In the genomic region with DNA sequence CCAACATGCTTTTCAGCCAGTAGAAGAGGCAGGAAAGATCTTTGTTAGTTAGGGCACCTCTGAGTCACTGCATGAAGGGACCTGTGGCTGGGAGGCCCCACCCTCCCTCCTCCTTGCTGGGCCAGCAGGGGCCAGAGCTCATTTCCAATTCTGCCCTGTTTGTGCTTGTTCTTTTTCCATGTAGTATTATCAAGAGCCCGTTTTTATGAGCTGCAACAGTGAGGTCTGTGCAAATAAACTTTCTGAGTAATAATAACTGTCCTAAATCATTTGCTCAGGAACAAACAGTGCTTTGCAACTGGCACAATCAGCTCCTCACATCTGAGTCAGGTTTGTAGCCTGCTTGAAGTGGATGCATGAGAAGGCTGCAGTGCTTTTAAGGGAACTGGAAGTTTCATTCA, we compare ENCODE assay signal across 9 cellular contexts.
A peak's percentile ranks its signal among the peaks of the same experiment; 100 is the strongest.
DNase-seq lines count a peak whose midpoint lies in the region; ATAC-seq, FAIRE-seq and TF ChIP-seq lines count a peak whose summit lies in the region.
"Had no signal": no experiment of that assay in that cellular context is flagged by ENCODE, and none has a peak within 500 bp of the region (broad histone marks: within the 10 kb centered on the region; RNA-seq: fewer than 3 reads in every experiment).

No MANE protein-coding gene starts in this region.

- no peaks in the 10 kb centered on the region for H3K36me3 Mint-ChIP-seq in activated naive CD4-positive, alpha-beta T cell treated with anti-CD3 and anti-CD28 coated beads for 36 hours (ENCODE audit: low read depth)
- no peaks in the 10 kb centered on the region for H3K36me3 Mint-ChIP-seq in mesothelial cell of epicardium

- H3K27ac Mint-ChIP-seq in activated naive CD4-positive, alpha-beta T cell treated with anti-CD3 and anti-CD28 coated beads for 36 hours = peak overlapping the region; percentile 74
- peak overlapping the region; percentile 64 for H3K27ac Mint-ChIP-seq in mesothelial cell of epicardium

- no peak overlapping the region for H3K4me3 Mint-ChIP-seq in activated naive CD4-positive, alpha-beta T cell treated with anti-CD3 and anti-CD28 coated beads for 36 hours
- no peak overlapping the region for H3K4me3 Mint-ChIP-seq in mesothelial cell of epicardium

- no peak for ATAC-seq in HG02870 (IDR thresholded peaks at IDR 0.05; ENCODE audit: unreplicated experiment)

- H3K36me3 ChIP-seq in MM.1S (replicated peaks; ENCODE audit: insufficient read depth, low read length) = no peaks in the 10 kb centered on the region
- H3K36me3 ChIP-seq: thoracic aorta had no signal

- no peaks in the 10 kb centered on the region for H3K9me3 ChIP-seq in MM.1S (replicated peaks; ENCODE audit: insufficient read depth, low read length)
- H3K9me3 ChIP-seq: thoracic aorta had no signal

- H2AFZ ChIP-seq in MM.1S (ENCODE audit: low read length) = no peak overlapping the region

- no peak overlapping the region for H3K27ac ChIP-seq in MM.1S (ENCODE audit: low read length)
- H3K27ac ChIP-seq: thoracic aorta had no signal

- H3K79me2 ChIP-seq in MM.1S (ENCODE audit: low read length) = no peaks in the 10 kb centered on the region

- H3K9ac ChIP-seq in MM.1S (ENCODE audit: low read length) = no peak overlapping the region

- H3K4me3 ChIP-seq in MM.1S (ENCODE audit: low read length) = no peak overlapping the region
- H3K4me3 ChIP-seq: thoracic aorta had no signal

- H3K27me3 ChIP-seq in MM.1S (replicated peaks; ENCODE audit: insufficient read depth, low read length) = no peaks in the 10 kb centered on the region

- H3K4me1 Mint-ChIP-seq in activated naive CD4-positive, alpha-beta T cell treated with anti-CD3 and anti-CD28 coated beads for 36 hours (ENCODE audit: low read depth) = peaks cover 73% of the 10 kb centered on the region
- peaks cover 52% of the 10 kb centered on the region for H3K4me1 Mint-ChIP-seq in mesothelial cell of epicardium

- H3K9me2 ChIP-seq in MM.1S (replicated peaks; ENCODE audit: insufficient read depth, low read length) = no peaks in the 10 kb centered on the region

- CTCF ChIA-PET in activated naive CD4-positive, alpha-beta T cell treated with anti-CD3 and anti-CD28 coated beads for 36 hours (lab: Charles Lee) = interaction anchor here (0.7 to 2.5 kb wide), 5 partner anchors 21 to 176 kb away, joined by 3 to 9 read pairs (median 4); a partner anchor contains a TSS

- no peaks in the 10 kb centered on the region for H3K9me3 Mint-ChIP-seq in activated naive CD4-positive, alpha-beta T cell treated with anti-CD3 and anti-CD28 coated beads for 36 hours
- H3K9me3 Mint-ChIP-seq in mesothelial cell of epicardium = no peaks in the 10 kb centered on the region

- no peaks in the 10 kb centered on the region for H4K20me1 ChIP-seq in MM.1S (ENCODE audit: insufficient read depth, low read length)

- TF ChIP-seq CTCF in mesothelial cell of epicardium (IDR thresholded peaks at IDR 0.05; ENCODE audit: unreplicated experiment) (no peak), MM.1S (IDR thresholded peaks at IDR 0.05; ENCODE audit: low read length) (no peak)

- H3K4me2 ChIP-seq in MM.1S (ENCODE audit: low read depth, low read length) = no peak overlapping the region

- DNase-seq in Caki2 (ENCODE audit: low read depth) (peak; percentile 50), NCI-H748 treated with DMSO at 0.1 percent for 48 hours (lab: John Stamatoyannopoulos, UW) (peak; percentile 52), mesothelial cell of epicardium (ENCODE audit: low spot score in 2 of 2, unreplicated experiment in 2 of 2) (no peak), urothelium cell line (ENCODE audit: low spot score) (peak; percentile 74), nucleus accumbens (lab: John Stamatoyannopoulos, UW) (no peak), MM.1S (no peak)
- peak; percentile 58 for DNase-seq in activated naive CD4-positive, alpha-beta T cell treated with anti-CD3 and anti-CD28 coated beads for 36 hours

- intact Hi-C loops in activated naive CD4-positive, alpha-beta T cell treated with anti-CD3 and anti-CD28 coated beads for 36 hours (cut with micrococcal nuclease) = loop anchor here (2.0 kb wide), 1 partner anchor 14 kb away; no protein-coding TSS in a partner anchor

- FAIRE-seq in urothelium cell line (lab: Jason Lieb, UNC) = no peak

- no peaks in the 10 kb centered on the region for H3F3A ChIP-seq in MM.1S (ENCODE audit: insufficient read depth, low read length)

- no peaks in the 10 kb centered on the region for H3K27me3 Mint-ChIP-seq in activated naive CD4-positive, alpha-beta T cell treated with anti-CD3 and anti-CD28 coated beads for 36 hours (ENCODE audit: low read depth)
- H3K27me3 Mint-ChIP-seq in mesothelial cell of epicardium (ENCODE audit: low read depth) = no peaks in the 10 kb centered on the region

- H3K4me1 ChIP-seq in MM.1S (ENCODE audit: low read length) = no peaks in the 10 kb centered on the region

- in situ Hi-C loops in Caki2 (cut with HindIII; ENCODE audit: low pct_unique_long_range_greater_than_20kb, low sequenced_read_pairs) = no loop called here

Comparison
In these comparisons a context has a peak if more than half of its experiments do, and no peak if none do; other contexts are left out.
1. DNase-seq: peak in Caki2 (single experiment), NCI-H748 treated with DMSO at 0.1 percent for 48 hours (single experiment), activated naive CD4-positive, alpha-beta T cell treated with anti-CD3 and anti-CD28 coated beads for 36 hours (single experiment) and urothelium cell line (single experiment); none in mesothelial cell of epicardium (0 of 2), nucleus accumbens (0 of 56) and MM.1S (single experiment).